6 cellular contexts compared by ENCODE assay signal in genomic region chr2:76721226-76721625, GRCh38.
"Had no signal": no experiment of that assay in that cellular context is flagged by ENCODE, and none has a peak within 500 bp of the region (broad histone marks: within the 10 kb centered on the region; RNA-seq: fewer than 3 reads in every experiment).

No MANE protein-coding gene starts in this region.

- H2AFZ ChIP-seq: GM23338 had no signal

- H3K4me3 ChIP-seq: GM23338 had no signal

- H3K9me3 Mint-ChIP-seq: H9 had no signal

- ATAC-seq: GM23338, HepG2 had no signal

- H3K27ac ChIP-seq: HL-60 had no signal

- H3K4me1 Mint-ChIP-seq: GM23338, H9, IgD-negative memory B cell had no signal

- H3K4me2 ChIP-seq: GM23338 had no signal

- H3K36me3 Mint-ChIP-seq: IgD-negative memory B cell had no signal

- H3K27ac Mint-ChIP-seq: GM23338, H9, IgD-negative memory B cell had no signal

- H3K27me3 Mint-ChIP-seq: IgD-negative memory B cell had no signal

- DNase-seq: H9, HCEC 1CT had no signal

- H3K4me3 Mint-ChIP-seq: GM23338, H9 had no signal
